In genomic region chr6:31882344-31882743, GRCh38 we compare ENCODE assay signal across 19 cellular contexts. TPM values are rescaled to one million over a fixed set of nuclear protein-coding genes. Genes with fewer than 3 reads are reported as not detected.
DNase-seq lines count a peak whose midpoint lies in the region; TF ChIP-seq lines count a peak whose summit lies in the region.
"Had no signal": no experiment of that assay in that cellular context is flagged by ENCODE, and none has a peak within 500 bp of the region (broad histone marks: within the 10 kb centered on the region; RNA-seq: fewer than 3 reads in every experiment).

No MANE protein-coding gene starts in this region.

- H3K9ac ChIP-seq in MM.1S (ENCODE audit: low read length) = no peak overlapping the region

- H4K20me1 ChIP-seq in MM.1S (ENCODE audit: insufficient read depth, low read length) = no peaks in the 10 kb centered on the region

- no peak overlapping the region for H2AFZ ChIP-seq in MM.1S (ENCODE audit: low read length)

- no peaks in the 10 kb centered on the region for H3K27me3 ChIP-seq in AG04450 (ENCODE audit: control insufficient read depth, insufficient read depth, low read length)
- no peaks in the 10 kb centered on the region for H3K27me3 ChIP-seq in MM.1S (replicated peaks; ENCODE audit: insufficient read depth, low read length)
- H3K27me3 ChIP-seq: gastrocnemius medialis had no signal

- no peak for TF ChIP-seq CTCF in AG04450 (IDR thresholded peaks at IDR 0.05; ENCODE audit: low read depth, low read length)
- TF ChIP-seq CTCF in foreskin fibroblast (IDR thresholded peaks at IDR 0.05; ENCODE audit: low read depth, low read length) = no peak
- TF ChIP-seq CTCF in MM.1S (IDR thresholded peaks at IDR 0.05; ENCODE audit: low read length) = no peak

- POLR2A ChIA-PET in AG04450 (lab: Yijun Ruan, JAX) = no interaction called here

- no peak overlapping the region for H3K4me2 ChIP-seq in MM.1S (ENCODE audit: low read depth, low read length)

- H3F3A ChIP-seq in MM.1S (ENCODE audit: insufficient read depth, low read length) = no peaks in the 10 kb centered on the region

- H3K27ac ChIP-seq in AG04450 (ENCODE audit: low read depth, low read length) = no peak overlapping the region
- no peak overlapping the region for H3K27ac ChIP-seq in MM.1S (ENCODE audit: low read length)
- H3K27ac ChIP-seq: gastrocnemius medialis, thoracic aorta had no signal

- CTCF ChIA-PET in AG04450 (lab: Charles Lee) = no interaction called here

- DNase-seq in AG04450 (ENCODE audit: low read depth, low spot score) = peak; percentile 21
- DNase-seq in G401 (ENCODE audit: low spot score) = peak; percentile 37
- peak; percentile 56 for DNase-seq in RPMI8226
- DNase-seq in foreskin fibroblast = peak; percentile 48 to 78
- DNase-seq in SIG-M5 treated with dmso at 0.1 percent for 504 hours (lab: John Stamatoyannopoulos, UW; ENCODE audit: unreplicated experiment) = no peak
- DNase-seq in MM.1S = no peak
- no peak for DNase-seq in activated CD4-positive, alpha-beta T cell treated with anti-CD3 and anti-CD28 coated beads for 4 hours
- no peak for DNase-seq in T-helper 2 cell
- DNase-seq: activated CD4-positive, alpha-beta T cell treated with anti-CD3 and anti-CD28 coated beads for 36 hours; activated naive CD8-positive, alpha-beta T cell treated with anti-CD3 and anti-CD28 coated beads for 36 hours; DMS153; endodermal cell; gastrocnemius medialis; NCI-H510A; stimulated activated CD4-positive, alpha-beta T cell treated with anti-CD3 and anti-CD28 coated beads, Interleukin-2, amount 100 ng/mL, for 48 hours had no signal

- in situ Hi-C loops in G401 (cut with HindIII; ENCODE audit: low sequenced_read_pairs) = no loop called here

- no peaks in the 10 kb centered on the region for H3K4me1 ChIP-seq in MM.1S (ENCODE audit: low read length)
- H3K4me1 ChIP-seq: gastrocnemius medialis had no signal

- H3K79me2 ChIP-seq in MM.1S (ENCODE audit: low read length) = no peaks in the 10 kb centered on the region

- no peak overlapping the region for H3K4me3 ChIP-seq in AG04450 (ENCODE audit: low read depth, low read length)
- no peak overlapping the region for H3K4me3 ChIP-seq in foreskin fibroblast (ENCODE audit: low read depth in 1 of 2, low read length in 2 of 2)
- H3K4me3 ChIP-seq in MM.1S (ENCODE audit: low read length) = no peak overlapping the region
- H3K4me3 ChIP-seq: gastrocnemius medialis, thoracic aorta had no signal

- H3K9me3 ChIP-seq in AG04450 (ENCODE audit: control insufficient read depth, insufficient read depth, low read length) (no peaks in the 10 kb centered on the region), MM.1S (replicated peaks; ENCODE audit: insufficient read depth, low read length) (no peaks in the 10 kb centered on the region)
- H3K9me3 ChIP-seq: gastrocnemius medialis, thoracic aorta had no signal

- H3K36me3 ChIP-seq in MM.1S (replicated peaks; ENCODE audit: insufficient read depth, low read length) = no peaks in the 10 kb centered on the region

- no peaks in the 10 kb centered on the region for H3K9me2 ChIP-seq in MM.1S (replicated peaks; ENCODE audit: insufficient read depth, low read length)

RNA-seq across cellular contexts. Expression of gene SLC44A4, which starts 3.5 kb away (rescaled TPM):
- 0.04 and 0.12 TPM in 2 replicates for polyA plus RNA-seq in AG04450 (2011; rRNA removed)
- polyA minus RNA-seq in AG04450 (2011; rRNA and poly(A)+ RNA removed) = 0.09 and 0.26 TPM in 2 replicates
- 0.18 and 0.41 TPM in 2 replicates for total RNA-seq in G401 (2014; rRNA removed; shearing (Covaris generic))
- total RNA-seq: cardiac septum; T-helper 2 cell treated with Interferon-gamma antibody and Interleukin-4, amounts not matched to agents 100 ng/mL and 5 ng/mL, for 36 hours had no signal
- polyA plus RNA-seq: IgD-negative memory B cell had no signal

RNA-seq across cellular contexts. Expression of gene EHMT2, which starts 15.2 kb away (rescaled TPM):
- polyA plus RNA-seq in AG04450 (2011; rRNA removed) = 23.8 and 28.5 TPM in 2 replicates
- 56.6 and 68.6 TPM in 2 replicates for polyA minus RNA-seq in AG04450 (2011; rRNA and poly(A)+ RNA removed)
- total RNA-seq in G401 (2014; rRNA removed; shearing (Covaris generic)) = 57.7 and 95.3 TPM in 2 replicates

RNA-seq across cellular contexts. Expression of gene ZBTB12, which starts 19.5 kb away (rescaled TPM):
- 2.4 and 4.3 TPM in 2 replicates for polyA plus RNA-seq in AG04450 (2011; rRNA removed)
- polyA minus RNA-seq in AG04450 (2011; rRNA and poly(A)+ RNA removed) = 4.8 and 5.7 TPM in 2 replicates
- total RNA-seq in G401 (2014; rRNA removed; shearing (Covaris generic)) = 20.0 and 22.3 TPM in 2 replicates
- polyA plus RNA-seq: IgD-negative memory B cell had no signal

RNA-seq across cellular contexts. Expression of gene NEU1, which starts 19.7 kb away (rescaled TPM):
- 39.0 and 49.4 TPM in 2 replicates for polyA plus RNA-seq in AG04450 (2011; rRNA removed)
- 27.3 and 34.4 TPM in 2 replicates for polyA minus RNA-seq in AG04450 (2011; rRNA and poly(A)+ RNA removed)
- 212 and 231 TPM in 2 replicates for total RNA-seq in G401 (2014; rRNA removed; shearing (Covaris generic))

RNA-seq across cellular contexts. Expression of gene C2, which starts 45.2 kb away (rescaled TPM):
- polyA plus RNA-seq in AG04450 (2011; rRNA removed) = 1.5 and 1.9 TPM in 2 replicates
- polyA minus RNA-seq in AG04450 (2011; rRNA and poly(A)+ RNA removed) = 1.3 TPM in 1 of 2 replicates, not detected in the other
- total RNA-seq in G401 (2014; rRNA removed; shearing (Covaris generic)) = 0.98 and 3.7 TPM in 2 replicates
- polyA plus RNA-seq: IgD-negative memory B cell had no signal

Comparison
In these comparisons a context has a peak if more than half of its experiments do, and no peak if none do; other contexts are left out.
1. DNase-seq: peak in AG04450 (single experiment), G401 (single experiment), RPMI8226 (single experiment) and foreskin fibroblast (2 of 2); none in SIG-M5 treated with dmso at 0.1 percent for 504 hours (single experiment), MM.1S (single experiment), activated CD4-positive, alpha-beta T cell treated with anti-CD3 and anti-CD28 coated beads for 4 hours (0 of 2) and T-helper 2 cell (0 of 5).